In genomic region chr13:45595968-45596367, GRCh38 we compare ENCODE assay signal across 1 cellular context.
TF ChIP-seq lines count a peak whose summit lies in the region.

No MANE protein-coding gene starts in this region.

TF ChIP-seq in liver, 16 proteins besides CTCF, POLR2A, EP300 and RAD21 (continued from another document):
- peak; percentile 47 for TF ChIP-seq REST (IDR thresholded peaks at IDR 0.05)
TF ChIP-seq in liver: peak in this region for 1.
